ENCODE assay signal across 23 cellular contexts in the genomic region with DNA sequence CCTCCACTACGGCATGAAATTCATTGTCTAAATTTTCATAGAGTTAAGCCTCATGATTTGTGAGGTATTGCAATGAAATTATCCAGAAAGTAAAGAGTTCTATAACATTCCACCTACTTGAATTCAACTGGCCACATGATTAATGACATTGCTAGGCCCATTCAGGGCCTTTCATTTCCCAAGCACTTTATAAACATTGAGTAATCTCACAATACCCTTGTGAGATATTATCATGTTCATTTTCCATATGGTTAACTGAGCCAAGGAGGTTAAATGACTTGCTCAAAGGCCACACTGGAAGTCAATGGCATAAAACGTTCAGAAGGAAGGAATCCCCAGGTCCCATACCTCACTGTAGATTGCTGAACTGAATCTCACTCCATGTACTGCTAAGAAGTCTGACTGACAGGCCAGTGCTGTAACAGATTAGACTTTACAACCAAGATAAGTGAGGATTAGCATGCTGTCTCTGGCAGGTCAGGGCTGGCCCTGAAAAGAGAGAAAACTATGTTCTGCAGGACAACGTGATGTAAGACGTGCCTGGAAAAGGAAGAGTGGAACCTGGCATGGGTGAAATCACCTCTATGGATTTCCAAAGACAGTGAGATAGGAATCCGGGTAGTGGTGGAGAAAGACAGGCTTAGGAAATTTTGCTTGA.
DNase-seq lines count a peak whose midpoint lies in the region; TF ChIP-seq lines count a peak whose summit lies in the region.
"Had no signal": no experiment of that assay in that cellular context is flagged by ENCODE, and none has a peak within 500 bp of the region (broad histone marks: within the 10 kb centered on the region; RNA-seq: fewer than 3 reads in every experiment).

No MANE protein-coding gene starts in this region.

- H3K36me3 ChIP-seq in parathyroid adenoma (ENCODE audit: control insufficient read depth, insufficient read depth, low read length): no peaks in the 10 kb centered on the region
- H3K36me3 ChIP-seq: BLaER1 treated with 17β-estradiol and CSF1 and Interleukin-3, amounts not matched to agents 10 nM and 100 nM; MG63 had no signal

- H3K9me3 ChIP-seq in parathyroid adenoma (ENCODE audit: control insufficient read depth, low read length): no peaks in the 10 kb centered on the region
- H3K9me3 ChIP-seq: A549, MG63, SK-N-SH had no signal

- DNase-seq in ELF-1 (ENCODE audit: low read depth, low spot score) (peak; percentile 58), NCI-H82 treated with DMSO at 0.1 percent for 48 hours (lab: John Stamatoyannopoulos, UW; ENCODE audit: unreplicated experiment) (peak; percentile 51), epithelial cell of esophagus (ENCODE audit: low read depth) (peak; percentile 71), endothelial cell (ENCODE audit: low spot score) (no peak), DMS79 (lab: John Stamatoyannopoulos, UW) (no peak)
- no peak for DNase-seq in activated CD4-positive, alpha-beta T cell treated with anti-CD3 and anti-CD28 coated beads, Interleukin-2, amount 10 ng/mL, durations not matched to agents 24 days and 14 days
- DNase-seq: CD8-positive, alpha-beta memory T cell; GDM1; H7; Kasumi-1; MG63; NCI-H1048; NCI-H1436; NCI-H2029; NCI-H446 treated with DMSO at 0.1 percent for 48 hours; NCI-H69; OCI-M1; SHP77 treated with DMSO at 0.1 percent for 48 hours; SK-N-SH had no signal

- H3K9me3 Mint-ChIP-seq in endothelial cell (ENCODE audit: unreplicated experiment): no peaks in the 10 kb centered on the region
- H3K9me3 Mint-ChIP-seq in activated CD4-positive, alpha-beta T cell treated with anti-CD3 and anti-CD28 coated beads, Interleukin-2, amount 10 ng/mL, durations not matched to agents 24 days and 14 days: no peaks in the 10 kb centered on the region
- H3K9me3 Mint-ChIP-seq: CD8-positive, alpha-beta memory T cell had no signal

- no peaks in the 10 kb centered on the region for H3K79me2 ChIP-seq in parathyroid adenoma

- intact Hi-C loops in activated CD4-positive, alpha-beta T cell treated with anti-CD3 and anti-CD28 coated beads, Interleukin-2, amount 10 ng/mL, durations not matched to agents 24 days and 14 days (cut with micrococcal nuclease): no loop called here

- H3K27me3 ChIP-seq in parathyroid adenoma (ENCODE audit: control insufficient read depth, insufficient read depth, low read length): no peaks in the 10 kb centered on the region
- H3K27me3 ChIP-seq: BLaER1 treated with 17β-estradiol and CSF1 and Interleukin-3, amounts not matched to agents 10 nM and 100 nM had no signal

- no peaks in the 10 kb centered on the region for H3K4me1 Mint-ChIP-seq in endothelial cell (ENCODE audit: unreplicated experiment)
- H3K4me1 Mint-ChIP-seq in activated CD4-positive, alpha-beta T cell treated with anti-CD3 and anti-CD28 coated beads, Interleukin-2, amount 10 ng/mL, durations not matched to agents 24 days and 14 days: no peaks in the 10 kb centered on the region
- H3K4me1 Mint-ChIP-seq: CD8-positive, alpha-beta memory T cell; IgD-negative memory B cell had no signal

- no peak overlapping the region for H3K27ac ChIP-seq in parathyroid adenoma
- H3K27ac ChIP-seq: A549; BLaER1 treated with 17β-estradiol and CSF1 and Interleukin-3, amounts not matched to agents 10 nM and 100 nM had no signal

- TF ChIP-seq CTCF in epithelial cell of esophagus (IDR thresholded peaks at IDR 0.05; ENCODE audit: insufficient read depth, low read depth, low read length, missing control alignments): no peak
- TF ChIP-seq CTCF in parathyroid adenoma (IDR thresholded peaks at IDR 0.05): no peak
- TF ChIP-seq CTCF in endothelial cell (IDR thresholded peaks at IDR 0.05; ENCODE audit: unreplicated experiment): no peak

- H3K9ac ChIP-seq in parathyroid adenoma: no peak overlapping the region
- H3K9ac ChIP-seq: BLaER1 treated with 17β-estradiol and CSF1 and Interleukin-3, amounts not matched to agents 10 nM and 100 nM; SK-N-SH had no signal

- no peak overlapping the region for H3K4me2 ChIP-seq in parathyroid adenoma (ENCODE audit: low read length)
- H3K4me2 ChIP-seq: A549; BLaER1 treated with 17β-estradiol and CSF1 and Interleukin-3, amounts not matched to agents 10 nM and 100 nM; SK-N-SH had no signal

- H3K27me3 Mint-ChIP-seq in endothelial cell (ENCODE audit: unreplicated experiment): no peaks in the 10 kb centered on the region
- peaks cover 2% of the 10 kb centered on the region for H3K27me3 Mint-ChIP-seq in activated CD4-positive, alpha-beta T cell treated with anti-CD3 and anti-CD28 coated beads, Interleukin-2, amount 10 ng/mL, durations not matched to agents 24 days and 14 days
- H3K27me3 Mint-ChIP-seq: IgD-negative memory B cell had no signal

- H3K36me3 Mint-ChIP-seq in endothelial cell (ENCODE audit: low read depth, unreplicated experiment): no peaks in the 10 kb centered on the region
- no peaks in the 10 kb centered on the region for H3K36me3 Mint-ChIP-seq in activated CD4-positive, alpha-beta T cell treated with anti-CD3 and anti-CD28 coated beads, Interleukin-2, amount 10 ng/mL, durations not matched to agents 24 days and 14 days (ENCODE audit: low read depth)
- H3K36me3 Mint-ChIP-seq: CD8-positive, alpha-beta memory T cell had no signal

- no peak overlapping the region for H3K27ac Mint-ChIP-seq in endothelial cell (ENCODE audit: unreplicated experiment)
- no peak overlapping the region for H3K27ac Mint-ChIP-seq in activated CD4-positive, alpha-beta T cell treated with anti-CD3 and anti-CD28 coated beads, Interleukin-2, amount 10 ng/mL, durations not matched to agents 24 days and 14 days
- H3K27ac Mint-ChIP-seq: IgD-negative memory B cell had no signal

- H3K4me3 Mint-ChIP-seq in endothelial cell (ENCODE audit: unreplicated experiment): no peak overlapping the region
- H3K4me3 Mint-ChIP-seq in activated CD4-positive, alpha-beta T cell treated with anti-CD3 and anti-CD28 coated beads, Interleukin-2, amount 10 ng/mL, durations not matched to agents 24 days and 14 days: no peak overlapping the region
- H3K4me3 Mint-ChIP-seq: CD8-positive, alpha-beta memory T cell; IgD-negative memory B cell had no signal

- H2AFZ ChIP-seq in parathyroid adenoma: peak overlapping the region; percentile 18

- no peak overlapping the region for H3K4me3 ChIP-seq in epithelial cell of esophagus (ENCODE audit: low read length)
- no peak overlapping the region for H3K4me3 ChIP-seq in parathyroid adenoma (ENCODE audit: low read depth, low read length)
- H3K4me3 ChIP-seq: A549; BLaER1 treated with 17β-estradiol and CSF1 and Interleukin-3, amounts not matched to agents 10 nM and 100 nM; MG63 had no signal

- no peaks in the 10 kb centered on the region for H3K4me1 ChIP-seq in parathyroid adenoma
- H3K4me1 ChIP-seq: A549; BLaER1 treated with 17β-estradiol and CSF1 and Interleukin-3, amounts not matched to agents 10 nM and 100 nM had no signal

Comparison
In these comparisons a context has a peak if more than half of its experiments do, and no peak if none do; other contexts are left out.
1. DNase-seq: peak in ELF-1 (single experiment), NCI-H82 treated with DMSO at 0.1 percent for 48 hours (single experiment) and epithelial cell of esophagus (single experiment); none in endothelial cell (single experiment), activated CD4-positive, alpha-beta T cell treated with anti-CD3 and anti-CD28 coated beads, Interleukin-2, amount 10 ng/mL, durations not matched to agents 24 days and 14 days (single experiment) and DMS79 (single experiment).